1 cellular context compared by ENCODE assay signal in genomic region chr14:24072881-24073877, GRCh38.
A peak's percentile ranks its signal among the peaks of the same experiment; 100 is the strongest.
TF ChIP-seq lines count a peak whose summit lies in the region.

No MANE protein-coding gene starts in this region.

TF ChIP-seq in HepG2, 621 proteins besides CTCF, POLR2A, EP300 and RAD21 (continued from another document):
- TF ChIP-seq ZNF687 (CRISPR knock-in tag; IDR thresholded peaks at IDR 0.05): peak; percentile 9; the same call in 1 of the 2 replicates
- no peak for TF ChIP-seq ZSCAN30 (CRISPR knock-in tag; IDR thresholded peaks at IDR 0.05)
- no peak for TF ChIP-seq ZNF337 (CRISPR knock-in tag; IDR thresholded peaks at IDR 0.05; ENCODE audit: borderline replicate concordance, low read depth)
- TF ChIP-seq FOXA3 (CRISPR knock-in tag; IDR thresholded peaks at IDR 0.05): no peak
- no peak for TF ChIP-seq HOXD1 (CRISPR knock-in tag; IDR thresholded peaks at IDR 0.05)
- no peak for TF ChIP-seq PRPF4 (IDR thresholded peaks at IDR 0.05; ENCODE audit: low read depth, low read length, poor library complexity, severe bottlenecking)
- TF ChIP-seq ZNF547 (CRISPR knock-in tag; IDR thresholded peaks at IDR 0.05): no peak
- 0 out of 2 replicates have a peak, but pooled peaks have one; percentile 5 for TF ChIP-seq SP2 (CRISPR knock-in tag; IDR thresholded peaks at IDR 0.05)
- TF ChIP-seq ATF7 (IDR thresholded peaks at IDR 0.05): no peak
- no peak for TF ChIP-seq ATF7 (CRISPR knock-in tag; IDR thresholded peaks at IDR 0.05)
- no peak for TF ChIP-seq ZNF777 (CRISPR knock-in tag; IDR thresholded peaks at IDR 0.05)
- no peak for TF ChIP-seq PHF21A (CRISPR knock-in tag; IDR thresholded peaks at IDR 0.05)
- no peak for TF ChIP-seq BRD4 (CRISPR knock-in tag; IDR thresholded peaks at IDR 0.05)
- TF ChIP-seq ZBTB40 (IDR thresholded peaks at IDR 0.05): no peak
- TF ChIP-seq ZBTB40 (CRISPR knock-in tag; IDR thresholded peaks at IDR 0.05): peak; percentile 51; the same call in 1 of the 2 replicates
- TF ChIP-seq SNAPC4 (CRISPR knock-in tag; IDR thresholded peaks at IDR 0.05): no peak
- TF ChIP-seq RXRA (CRISPR knock-in tag; IDR thresholded peaks at IDR 0.05): no peak
- TF ChIP-seq ZNF326 (CRISPR knock-in tag; IDR thresholded peaks at IDR 0.05; ENCODE audit: borderline replicate concordance): no peak
- TF ChIP-seq AGO2 (optimal IDR thresholded peaks at IDR 0.05; ENCODE audit: low read depth, low read length): no peak
- TF ChIP-seq ZSCAN29 (CRISPR knock-in tag; conservative IDR thresholded peaks at IDR 0.05): no peak
- no peak for TF ChIP-seq ZNF367 (CRISPR knock-in tag; IDR thresholded peaks at IDR 0.05; ENCODE audit: borderline replicate concordance)
- TF ChIP-seq TCF7 (IDR thresholded peaks at IDR 0.05; ENCODE audit: low read depth): no peak
